Comparison of ENCODE assay signal across 8 cellular contexts in the genomic region with DNA sequence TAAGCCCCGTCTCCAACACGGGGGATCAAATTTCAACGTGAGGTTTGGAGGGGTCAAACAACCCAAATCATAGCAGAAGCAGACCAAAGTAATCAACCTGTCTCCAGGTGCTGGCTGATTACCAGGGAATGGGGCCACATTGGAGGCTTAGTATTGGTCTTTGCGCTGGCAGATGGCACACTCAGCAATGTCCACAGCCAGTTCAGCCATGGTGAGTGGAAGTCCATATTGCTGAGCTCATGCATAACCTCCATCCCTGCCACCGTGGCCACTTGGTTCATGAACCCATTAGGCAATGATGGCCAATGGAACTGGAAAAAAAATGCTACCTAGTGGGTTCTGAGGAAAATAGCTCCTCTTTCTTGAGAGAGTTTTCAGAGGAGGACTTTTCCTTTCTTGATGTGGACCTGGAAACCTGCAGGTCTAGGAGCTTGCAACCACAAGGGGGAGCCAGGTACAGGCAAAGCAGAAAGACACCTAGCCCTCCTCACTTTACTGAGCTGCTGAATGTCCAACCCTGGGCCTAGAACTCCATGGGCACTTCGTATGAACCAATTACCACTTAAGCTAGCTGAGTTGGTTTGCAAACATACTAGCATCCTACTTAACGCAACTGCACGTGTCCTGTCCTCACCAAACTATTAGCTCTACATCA.
DNase-seq lines count a peak whose midpoint lies in the region; ATAC-seq and TF ChIP-seq lines count a peak whose summit lies in the region.

No MANE protein-coding gene starts in this region.

- DNase-seq in CD4-positive, CD25-positive, alpha-beta regulatory T cell = peak; percentile 46 to 73 (median 58)
- DNase-seq in adrenal gland (peak; percentile 58 to 89 (median 80)), iPS-NIHi7 (ENCODE audit: extremely low spot score) (peak; percentile 85)
- DNase-seq in stimulated activated CD4-positive, alpha-beta T cell treated with anti-CD3 and anti-CD28 coated beads, TNF-alpha, amount 100 ng/mL, for 24 hours (ENCODE audit: low read depth in 3 of 3) = peak; percentile 32 to 59 (median 47)

- no peaks in the 10 kb centered on the region for H3K9me2 ChIP-seq in SU-DHL-6 (replicated peaks; ENCODE audit: insufficient read depth, low read length)

- no peaks in the 10 kb centered on the region for H3K36me3 Mint-ChIP-seq in CD4-positive, CD25-positive, alpha-beta regulatory T cell

- H3K4me3 Mint-ChIP-seq in CD4-positive, CD25-positive, alpha-beta regulatory T cell = no peak overlapping the region

- H3K36me3 ChIP-seq in CD4-positive, CD25-positive, alpha-beta regulatory T cell (ENCODE audit: control insufficient read depth, insufficient read depth, low read length) = no peaks in the 10 kb centered on the region
- no peaks in the 10 kb centered on the region for H3K36me3 ChIP-seq in SU-DHL-6 (ENCODE audit: low read length)
- H3K36me3 ChIP-seq in adrenal gland (replicated peaks in 1 of 2) = no peaks in the 10 kb centered on the region

- no peak overlapping the region for H3K27ac ChIP-seq in CD4-positive, CD25-positive, alpha-beta regulatory T cell (ENCODE audit: insufficient read depth, low read length, poor library complexity, severe bottlenecking)
- no peak overlapping the region for H3K27ac ChIP-seq in SU-DHL-6 (ENCODE audit: low read depth, low read length)
- no peak overlapping the region for H3K27ac ChIP-seq in adrenal gland

- peaks cover 11% of the 10 kb centered on the region for H3K27me3 Mint-ChIP-seq in CD4-positive, CD25-positive, alpha-beta regulatory T cell

- no peaks in the 10 kb centered on the region for H3K9me3 ChIP-seq in CD4-positive, CD25-positive, alpha-beta regulatory T cell (ENCODE audit: control insufficient read depth in 2 of 2, low read length in 2 of 2)
- H3K9me3 ChIP-seq in SU-DHL-6 (ENCODE audit: insufficient read depth, low read length) (no peaks in the 10 kb centered on the region), adrenal gland (replicated peaks in 1 of 3) (no peaks in the 10 kb centered on the region)

- no peak overlapping the region for H2AFZ ChIP-seq in SU-DHL-6 (ENCODE audit: low read depth, low read length, severe bottlenecking)

- H3F3A ChIP-seq in SU-DHL-6 (ENCODE audit: insufficient read depth) = no peaks in the 10 kb centered on the region

- H3K9me3 Mint-ChIP-seq in CD4-positive, CD25-positive, alpha-beta regulatory T cell = no peaks in the 10 kb centered on the region

- no peak overlapping the region for H3K4me3 ChIP-seq in CD4-positive, CD25-positive, alpha-beta regulatory T cell (ENCODE audit: low read depth, low read length)
- H3K4me3 ChIP-seq in SU-DHL-6 (ENCODE audit: insufficient read depth, low read length, poor library complexity, severe bottlenecking) (no peak overlapping the region), adrenal gland (no peak overlapping the region)

- WGBS in adrenal gland, 4 donors = 66 to 77% (median 69%) methylated on average over 8 of the region's 8 CpGs

- no peaks in the 10 kb centered on the region for H4K20me1 ChIP-seq in SU-DHL-6 (ENCODE audit: low read depth, low read length)

- TF ChIP-seq CTCF in SU-DHL-6 (IDR thresholded peaks at IDR 0.05; ENCODE audit: insufficient read depth, low read length, poor library complexity, severe bottlenecking) (peak; percentile 27), adrenal gland (IDR thresholded peaks at IDR 0.05) (peak; percentile 42 to 75 (median 62))

- no peaks in the 10 kb centered on the region for H3K4me1 ChIP-seq in CD4-positive, CD25-positive, alpha-beta regulatory T cell (ENCODE audit: control insufficient read depth, insufficient read depth, low read length, poor library complexity, severe bottlenecking)
- no peaks in the 10 kb centered on the region for H3K4me1 ChIP-seq in adrenal gland (replicated peaks in 1 of 2)

- no peak overlapping the region for H3K9ac ChIP-seq in SU-DHL-6 (ENCODE audit: low read length)

- peak in 1 of 2 donors; percentile 48 for ATAC-seq in CD4-positive, CD25-positive, alpha-beta regulatory T cell (ENCODE audit: low read depth in 2 of 2)
- ATAC-seq in GM19025 (IDR thresholded peaks at IDR 0.05; ENCODE audit: low read depth, unreplicated experiment) (peak; percentile 72), HG03378 (IDR thresholded peaks at IDR 0.05; ENCODE audit: unreplicated experiment) (peak; percentile 81), GM21423 (IDR thresholded peaks at IDR 0.05; ENCODE audit: unreplicated experiment) (no peak)

- no peak overlapping the region for H3K4me2 ChIP-seq in SU-DHL-6 (ENCODE audit: low read depth, low read length, poor library complexity, severe bottlenecking)

- no peaks in the 10 kb centered on the region for H3K27me3 ChIP-seq in CD4-positive, CD25-positive, alpha-beta regulatory T cell (ENCODE audit: control insufficient read depth, insufficient read depth, low read length)
- H3K27me3 ChIP-seq in SU-DHL-6 (ENCODE audit: low read length) (no peaks in the 10 kb centered on the region), adrenal gland (no peaks in the 10 kb centered on the region)

- TF ChIP-seq POLR2A in adrenal gland (IDR thresholded peaks at IDR 0.05) = no peak

- no peaks in the 10 kb centered on the region for H3K79me2 ChIP-seq in SU-DHL-6 (ENCODE audit: insufficient read depth, low read length)

- H3K27ac Mint-ChIP-seq in CD4-positive, CD25-positive, alpha-beta regulatory T cell = no peak overlapping the region

- intact Hi-C loops in adrenal gland (cut with DNase I) = loop anchor here (5.0 kb wide), 1 partner anchor 249 kb away; no protein-coding TSS in a partner anchor

- peaks cover 0 to 4% (median 0%) of the 10 kb centered on the region in 4 donors for H3K4me1 Mint-ChIP-seq in CD4-positive, CD25-positive, alpha-beta regulatory T cell
